17 cellular contexts compared by ENCODE assay signal in the genomic region with DNA sequence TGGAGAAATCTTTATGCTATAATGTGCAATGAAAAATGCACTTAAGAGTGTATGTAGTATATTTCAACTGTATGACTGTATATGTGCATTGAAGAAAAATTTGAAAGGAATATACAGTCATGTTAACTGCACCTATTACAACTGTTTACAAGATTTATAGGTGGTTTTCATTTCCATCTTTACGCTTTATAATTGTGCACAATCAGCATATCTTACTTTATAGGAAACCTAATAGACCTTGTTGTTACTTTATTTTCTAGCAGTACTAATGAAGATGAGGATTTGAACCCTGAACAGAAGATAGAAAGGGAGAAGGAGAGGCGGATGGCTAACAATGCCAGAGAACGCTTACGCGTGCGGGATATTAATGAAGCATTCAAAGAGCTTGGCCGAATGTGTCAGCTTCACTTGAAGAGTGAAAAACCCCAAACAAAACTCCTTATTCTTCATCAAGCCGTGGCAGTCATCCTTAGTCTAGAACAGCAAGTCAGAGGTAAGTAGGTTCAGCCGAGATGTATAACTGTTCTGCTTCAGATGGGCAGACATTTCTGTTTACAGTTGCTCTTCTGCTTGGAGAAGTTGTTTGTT.
DNase-seq lines count a peak whose midpoint lies in the region; ATAC-seq, FAIRE-seq and TF ChIP-seq lines count a peak whose summit lies in the region.
"Had no signal": no experiment of that assay in that cellular context is flagged by ENCODE, and none has a peak within 500 bp of the region (broad histone marks: within the 10 kb centered on the region; RNA-seq: fewer than 3 reads in every experiment).

No MANE protein-coding gene starts in this region.

- peaks cover 25 to 52% (median 38%) of the 10 kb centered on the region in 3 donors for H3K4me1 Mint-ChIP-seq in naive B cell

- no peak for FAIRE-seq in A549 (lab: Jason Lieb, UNC)

- no peaks in the 10 kb centered on the region for H3K4me1 ChIP-seq in A549

- H3K36me3 Mint-ChIP-seq in naive B cell: peaks cover 34 to 43% of the 10 kb centered on the region in 2 donors

- TF ChIP-seq EP300 in A549 (IDR thresholded peaks at IDR 0.05): no peak

- H3K27me3 Mint-ChIP-seq in naive B cell: no peaks in the 10 kb centered on the region

- H3K27ac ChIP-seq in A549 (no peak overlapping the region), dorsolateral prefrontal cortex (peak overlapping the region in 41 of 59 donors; percentile 2 to 70 (median 45))
- H3K27ac ChIP-seq: C4-2B had no signal

- peak overlapping the region in 4 of 6 donors; percentile 0 to 81 (median 30) for H3K27ac Mint-ChIP-seq in naive B cell

- ATAC-seq in A549 (no peak), naive B cell (ENCODE audit: low read depth in 2 of 2) (no peak), HG03196 (IDR thresholded peaks at IDR 0.05; ENCODE audit: unreplicated experiment) (no peak), HG02884 (IDR thresholded peaks at IDR 0.05; ENCODE audit: unreplicated experiment) (no peak)
- ATAC-seq: Panc1 had no signal

- no peak overlapping the region for H3K4me2 ChIP-seq in A549

- intact Hi-C loops in dorsolateral prefrontal cortex (cut with DNase I): no loop called here

- H3K9me3 Mint-ChIP-seq in naive B cell: peaks cover 0 to 2% (median 0%) of the 10 kb centered on the region in 7 donors

- POLR2A ChIA-PET in A549 (lab: Yijun Ruan, JAX): no interaction called here

- H3K4me3 Mint-ChIP-seq in naive B cell: no peak overlapping the region

- TF ChIP-seq POLR2A in A549 (IDR thresholded peaks at IDR 0.05; ENCODE audit: low read length): no peak

- CTCF ChIA-PET in A549 (lab: Yijun Ruan, JAX): interaction anchor here (1.2 to 1.7 kb wide), 3 partner anchors 33 to 782 kb away, joined by 3 to 5 read pairs (median 4); no protein-coding TSS in a partner anchor

- no peaks in the 10 kb centered on the region for H3K27me3 ChIP-seq in dorsolateral prefrontal cortex

- 93% methylated on average over 9 of the region's 9 CpGs for WGBS in A549 (ENCODE audit: missing lambda C conversion rate)

- TF ChIP-seq CTCF in A549 (IDR thresholded peaks at IDR 0.05): no peak
- TF ChIP-seq CTCF in dorsolateral prefrontal cortex (IDR thresholded peaks at IDR 0.05 in 54 of 56, conservative IDR thresholded peaks at IDR 0.05 in 2 of 56; ENCODE audit: low read depth in 1 of 56, partially characterized antibody in 56 of 56): no peak

- no peaks in the 10 kb centered on the region for H3K9me3 ChIP-seq in A549

- DNase-seq in A549 (ENCODE audit: low read depth in 1 of 2, low spot score in 1 of 2): no peak
- DNase-seq in DMS79 treated with DMSO at 0.1 percent for 48 hours (lab: John Stamatoyannopoulos, UW): peak; percentile 57
- DNase-seq in dorsolateral prefrontal cortex: no peak
- DNase-seq in naive B cell: no peak
- DNase-seq in DMS53 (lab: John Stamatoyannopoulos, UW): no peak
- no peak for DNase-seq in NCI-H187 (lab: John Stamatoyannopoulos, UW)
- DNase-seq: GDM1, GOT3, Kasumi-1, MM.1S, NCI-H1092, NCI-H1436 treated with DMSO at 0.1 percent for 48 hours, NCI-H2029 treated with DMSO at 0.1 percent for 48 hours had no signal

- H3K4me3 ChIP-seq in A549: no peak overlapping the region
- H3K4me3 ChIP-seq in dorsolateral prefrontal cortex: no peak overlapping the region

- no peak for TF ChIP-seq RAD21 in A549 (conservative IDR thresholded peaks at IDR 0.05 in 1 of 2, IDR thresholded peaks at IDR 0.05 in 1 of 2)

TF ChIP-seq in A549, 52 proteins besides CTCF, POLR2A, EP300 and RAD21:
- TF ChIP-seq EHMT2 (IDR thresholded peaks at IDR 0.05; ENCODE audit: low read depth) (no peak), FOSB (CRISPR knock-in tag; IDR thresholded peaks at IDR 0.05) (no peak), MAFK (IDR thresholded peaks at IDR 0.05; ENCODE audit: partially characterized antibody) (peak; percentile 97), MYC (IDR thresholded peaks at IDR 0.05; ENCODE audit: borderline replicate concordance, low read length) (no peak), PHF8 (IDR thresholded peaks at IDR 0.05; ENCODE audit: borderline replicate concordance, low read depth) (no peak), HOXB13 (CRISPR knock-in tag; IDR thresholded peaks at IDR 0.05; ENCODE audit: low read depth) (no peak)
- TF ChIP-seq, protein P1, sequence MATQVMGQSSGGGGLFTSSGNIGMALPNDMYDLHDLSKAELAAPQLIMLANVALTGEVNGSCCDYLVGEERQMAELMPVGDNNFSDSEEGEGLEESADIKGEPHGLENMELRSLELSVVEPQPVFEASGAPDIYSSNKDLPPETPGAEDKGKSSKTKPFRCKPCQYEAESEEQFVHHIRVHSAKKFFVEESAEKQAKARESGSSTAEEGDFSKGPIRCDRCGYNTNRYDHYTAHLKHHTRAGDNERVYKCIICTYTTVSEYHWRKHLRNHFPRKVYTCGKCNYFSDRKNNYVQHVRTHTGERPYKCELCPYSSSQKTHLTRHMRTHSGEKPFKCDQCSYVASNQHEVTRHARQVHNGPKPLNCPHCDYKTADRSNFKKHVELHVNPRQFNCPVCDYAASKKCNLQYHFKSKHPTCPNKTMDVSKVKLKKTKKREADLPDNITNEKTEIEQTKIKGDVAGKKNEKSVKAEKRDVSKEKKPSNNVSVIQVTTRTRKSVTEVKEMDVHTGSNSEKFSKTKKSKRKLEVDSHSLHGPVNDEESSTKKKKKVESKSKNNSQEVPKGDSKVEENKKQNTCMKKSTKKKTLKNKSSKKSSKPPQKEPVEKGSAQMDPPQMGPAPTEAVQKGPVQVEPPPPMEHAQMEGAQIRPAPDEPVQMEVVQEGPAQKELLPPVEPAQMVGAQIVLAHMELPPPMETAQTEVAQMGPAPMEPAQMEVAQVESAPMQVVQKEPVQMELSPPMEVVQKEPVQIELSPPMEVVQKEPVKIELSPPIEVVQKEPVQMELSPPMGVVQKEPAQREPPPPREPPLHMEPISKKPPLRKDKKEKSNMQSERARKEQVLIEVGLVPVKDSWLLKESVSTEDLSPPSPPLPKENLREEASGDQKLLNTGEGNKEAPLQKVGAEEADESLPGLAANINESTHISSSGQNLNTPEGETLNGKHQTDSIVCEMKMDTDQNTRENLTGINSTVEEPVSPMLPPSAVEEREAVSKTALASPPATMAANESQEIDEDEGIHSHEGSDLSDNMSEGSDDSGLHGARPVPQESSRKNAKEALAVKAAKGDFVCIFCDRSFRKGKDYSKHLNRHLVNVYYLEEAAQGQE (IDR thresholded peaks at IDR 0.05): no peak

Comparison
In these comparisons a context has a peak if more than half of its experiments do, and no peak if none do; other contexts are left out.
1. H3K27ac ChIP-seq: peak in dorsolateral prefrontal cortex (41 of 59); none in A549 (0 of 2).